Comparison of ENCODE assay signal across 1 cellular context in the genomic region with DNA sequence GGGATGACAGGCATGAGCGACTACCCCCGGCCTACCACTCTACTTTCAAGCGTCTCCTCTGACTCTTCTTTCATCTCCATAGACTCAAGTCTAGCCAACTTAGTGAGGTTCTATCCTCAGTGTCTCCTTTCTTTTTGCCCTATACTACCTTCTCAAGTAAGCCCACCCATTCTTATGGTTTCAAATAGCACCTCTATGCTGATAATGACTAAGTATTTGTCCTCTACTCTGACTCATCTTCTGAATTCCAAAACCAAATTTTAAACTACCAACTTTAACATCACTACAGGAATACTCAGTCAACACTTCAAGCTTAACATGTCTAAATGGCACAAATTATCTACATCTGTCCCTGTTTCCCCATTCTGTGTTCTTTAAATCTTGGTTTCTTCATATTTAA.
TF ChIP-seq lines count a peak whose summit lies in the region.

No MANE protein-coding gene starts in this region.

TF ChIP-seq in IMR-90, 13 proteins besides CTCF, POLR2A, EP300 and RAD21 (continued from another document):
- TF ChIP-seq, protein P1, sequence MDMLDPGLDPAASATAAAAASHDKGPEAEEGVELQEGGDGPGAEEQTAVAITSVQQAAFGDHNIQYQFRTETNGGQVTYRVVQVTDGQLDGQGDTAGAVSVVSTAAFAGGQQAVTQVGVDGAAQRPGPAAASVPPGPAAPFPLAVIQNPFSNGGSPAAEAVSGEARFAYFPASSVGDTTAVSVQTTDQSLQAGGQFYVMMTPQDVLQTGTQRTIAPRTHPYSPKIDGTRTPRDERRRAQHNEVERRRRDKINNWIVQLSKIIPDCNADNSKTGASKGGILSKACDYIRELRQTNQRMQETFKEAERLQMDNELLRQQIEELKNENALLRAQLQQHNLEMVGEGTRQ (IDR thresholded peaks at IDR 0.05; ENCODE audit: low read depth, low read length): no peak
- TF ChIP-seq SMC3 (IDR thresholded peaks at IDR 0.05; ENCODE audit: low read depth, low read length): no peak
